8 cellular contexts compared by ENCODE assay signal in the genomic region with DNA sequence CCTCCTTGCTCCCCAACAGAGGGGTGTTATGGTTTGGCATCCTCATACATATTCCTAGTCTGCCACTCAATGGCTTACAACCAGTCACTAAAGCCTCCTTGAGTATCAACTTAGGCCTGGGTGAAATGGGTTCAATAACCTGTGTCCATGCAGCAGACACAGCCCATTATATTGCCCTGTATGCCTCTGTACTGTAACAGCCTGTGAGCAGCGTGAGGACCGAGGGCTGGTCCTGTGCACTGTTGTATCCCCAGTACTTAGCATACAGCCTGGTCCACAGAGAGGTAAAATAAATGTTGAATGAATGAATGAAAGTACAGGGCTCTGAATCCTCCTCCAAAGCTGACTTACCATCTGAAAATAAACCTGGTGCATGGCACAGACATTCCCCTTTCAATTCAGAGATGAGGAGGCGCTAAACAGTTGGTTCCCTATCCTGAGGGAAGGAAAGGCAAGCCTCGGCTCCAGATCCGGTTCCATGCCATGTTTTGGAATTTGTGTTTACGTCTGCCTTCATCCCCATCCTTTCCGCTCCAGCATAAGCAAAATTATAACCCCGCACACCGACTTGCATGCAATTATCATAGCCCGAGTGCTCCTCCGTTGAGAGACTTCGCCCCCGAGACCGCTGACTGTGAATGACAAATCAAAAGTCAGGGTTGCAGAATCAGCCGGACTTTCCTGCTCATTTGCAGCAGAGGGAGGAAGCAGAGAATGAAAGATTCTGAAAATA. TPM values are rescaled to one million over a fixed set of nuclear protein-coding genes. Genes with fewer than 3 reads are reported as not detected.
DNase-seq lines count a peak whose midpoint lies in the region; ATAC-seq, FAIRE-seq and TF ChIP-seq lines count a peak whose summit lies in the region.

No MANE protein-coding gene starts in this region.

- no peaks in the 10 kb centered on the region for H3K27me3 ChIP-seq in OCI-LY1 (ENCODE audit: insufficient read depth, low read length)
- H3K27me3 ChIP-seq in H1 (replicated peaks in 1 of 4; ENCODE audit: control insufficient read depth in 3 of 4, extremely low read depth in 1 of 4, insufficient read depth in 3 of 4, low read length in 3 of 4) = no peaks in the 10 kb centered on the region; a peak in 3 of 7 replicates
- no peaks in the 10 kb centered on the region for H3K27me3 ChIP-seq in mesendoderm (ENCODE audit: insufficient read depth, low read length, poor library complexity)
- no peaks in the 10 kb centered on the region for H3K27me3 ChIP-seq in upper lobe of right lung

- no peak overlapping the region for H3K4me3 ChIP-seq in OCI-LY1 (ENCODE audit: low read depth, low read length, poor library complexity, severe bottlenecking)
- H3K4me3 ChIP-seq in H1 (ENCODE audit: extremely low read depth in 1 of 4, insufficient read depth in 2 of 4, low read depth in 3 of 4, low read length in 4 of 4) = peak overlapping the region; percentile 49 to 73 (median 64); a peak in 7 of 8 replicates
- H3K4me3 ChIP-seq in mesendoderm (ENCODE audit: low read length) = peak overlapping the region; percentile 43
- H3K4me3 ChIP-seq in upper lobe of right lung = peak overlapping the region; percentile 55

- H3K4ac ChIP-seq in H1 (replicated peaks; ENCODE audit: insufficient read length, low read depth, low read length) = no peak overlapping the region
- H3K4ac ChIP-seq in mesendoderm (ENCODE audit: low read depth, low read length) = no peak overlapping the region

- H2BK5ac ChIP-seq in H1 (ENCODE audit: low read depth, low read length) (no peak overlapping the region), mesendoderm (ENCODE audit: low read length) (no peak overlapping the region)

- ATAC-seq in upper lobe of right lung = peak; percentile 40

- H4K5ac ChIP-seq in H1 (ENCODE audit: insufficient read length, low read depth, low read length) (no peak overlapping the region), mesendoderm (ENCODE audit: low read length) (no peak overlapping the region)

- no peaks in the 10 kb centered on the region for H3K9me3 ChIP-seq in OCI-LY1 (ENCODE audit: low read length)
- no peaks in the 10 kb centered on the region for H3K9me3 ChIP-seq in H1 (ENCODE audit: insufficient read depth in 2 of 2, low read depth in 1 of 2, low read length in 1 of 2)
- no peaks in the 10 kb centered on the region for H3K9me3 ChIP-seq in upper lobe of right lung

- POLR2A ChIA-PET in H1 (lab: Charles Lee; ENCODE audit: partially characterized antibody) = interaction anchor here (0.8 to 1.4 kb wide), 4 partner anchors 9 to 45 kb away, joined by 3 to 8 read pairs (median 4); partner anchors contain the start of gene DNAJC6

- 0 out of 2 replicates have a peak, but pooled peaks cover 2% of the 10 kb centered on the region for H4K20me1 ChIP-seq in OCI-LY1 (ENCODE audit: insufficient read depth, low read length)
- H4K20me1 ChIP-seq in H1 (replicated peaks in 1 of 2; ENCODE audit: control insufficient read depth in 1 of 2, insufficient read depth in 2 of 2, low read length in 2 of 2) = no peaks in the 10 kb centered on the region

- H2AFZ ChIP-seq in OCI-LY1 (ENCODE audit: low read length) = no peak overlapping the region
- 0 out of 2 replicates have a peak overlapping the region, but pooled peaks have one; percentile 11 for H2AFZ ChIP-seq in H1 (ENCODE audit: low read length)

- TF ChIP-seq CTCF in OCI-LY1 (IDR thresholded peaks at IDR 0.05; ENCODE audit: low read length) (no peak), H1 (IDR thresholded peaks at IDR 0.05; ENCODE audit: control extremely low read depth in 1 of 3, insufficient read depth in 1 of 3, low read depth in 1 of 3, low read length in 3 of 3) (no peak), upper lobe of right lung (IDR thresholded peaks at IDR 0.05) (no peak)

- H3K4me2 ChIP-seq in OCI-LY1 (ENCODE audit: low read length) (peak overlapping the region; percentile 41; the same call in 1 of the 2 replicates), H1 (ENCODE audit: insufficient read depth in 1 of 2, low read depth in 2 of 2, low read length in 2 of 2) (peak overlapping the region; percentile 59 to 73), mesendoderm (ENCODE audit: low read length) (peak overlapping the region; percentile 38)

- H2BK20ac ChIP-seq in H1 (ENCODE audit: low read length) = no peak overlapping the region

- H3K36me3 ChIP-seq in OCI-LY1 (ENCODE audit: insufficient read depth, low read length) (no peaks in the 10 kb centered on the region), H1 (ENCODE audit: control insufficient read depth in 2 of 4, insufficient read depth in 4 of 4, low read length in 3 of 4) (no peaks in the 10 kb centered on the region), mesendoderm (ENCODE audit: control insufficient read depth, insufficient read depth, low read length) (no peaks in the 10 kb centered on the region), upper lobe of right lung (no peaks in the 10 kb centered on the region)

- H2BK12ac ChIP-seq in H1 (ENCODE audit: low read depth, low read length) = no peak overlapping the region

- no peaks in the 10 kb centered on the region for H3F3A ChIP-seq in OCI-LY1 (ENCODE audit: insufficient read depth, low read length)

- peaks cover 4% of the 10 kb centered on the region for H3K23me2 ChIP-seq in H1 (ENCODE audit: low read depth, low read length)

- CTCF ChIA-PET in H1 (lab: Charles Lee; ENCODE audit: partially characterized antibody) = interaction anchor here (0.6 to 3.8 kb wide), 5 partner anchors 10 to 423 kb away, joined by 3 to 15 read pairs (median 3); no protein-coding TSS in a partner anchor

- H3K4me1 ChIP-seq in OCI-LY1 (ENCODE audit: insufficient read depth, low read length, severe bottlenecking) (peaks cover 23% of the 10 kb centered on the region), H1 (replicated peaks in 1 of 4; ENCODE audit: control insufficient read depth in 3 of 4, insufficient read depth in 4 of 4, low read length in 3 of 4) (peaks cover 0 to 5% (median 3%) of the 10 kb centered on the region in 4 experiments; a peak in 5 of 7 replicates), mesendoderm (ENCODE audit: control insufficient read depth, low read depth, low read length) (peaks cover 2% of the 10 kb centered on the region), upper lobe of right lung (peaks cover 20% of the 10 kb centered on the region)

- H4K91ac ChIP-seq in H1 (replicated peaks; ENCODE audit: insufficient read length, low read length) = no peak overlapping the region

- H3K9me2 ChIP-seq in OCI-LY1 (ENCODE audit: low read depth, low read length) = no peaks in the 10 kb centered on the region

- H3K27ac ChIP-seq in OCI-LY1 (ENCODE audit: low read depth, low read length, poor library complexity, severe bottlenecking) = no peak overlapping the region
- no peak overlapping the region for H3K27ac ChIP-seq in H1 (ENCODE audit: low read depth, low read length)
- H3K27ac ChIP-seq in mesendoderm (ENCODE audit: low read depth, low read length) = no peak overlapping the region
- H3K27ac ChIP-seq in upper lobe of right lung = no peak overlapping the region

- TF ChIP-seq RAD21 in H1 (IDR thresholded peaks at IDR 0.05 in 1 of 2, conservative IDR thresholded peaks at IDR 0.05 in 1 of 2; ENCODE audit: low read depth in 2 of 2, low read length in 2 of 2) = 0 out of 4 replicates have a peak, but pooled peaks of 1 of the 2 experiments have one; percentile 7

- TF ChIP-seq EP300 in H1 (IDR thresholded peaks at IDR 0.05; ENCODE audit: borderline replicate concordance in 1 of 2, low read depth in 2 of 2, low read length in 2 of 2) = no peak; a peak in 1 of 3 replicates

- no peak overlapping the region for H3K9ac ChIP-seq in OCI-LY1 (ENCODE audit: low read length)
- H3K9ac ChIP-seq in H1 (replicated peaks in 1 of 4; ENCODE audit: extremely low read depth in 1 of 4, low read depth in 3 of 4, low read length in 3 of 4) = no peak overlapping the region
- no peak overlapping the region for H3K9ac ChIP-seq in mesendoderm (ENCODE audit: low read length)

- H3K79me2 ChIP-seq in OCI-LY1 (ENCODE audit: insufficient read depth, low read length) = no peaks in the 10 kb centered on the region
- H3K79me2 ChIP-seq in H1 (ENCODE audit: control insufficient read depth in 1 of 2, insufficient read depth in 2 of 2, low read length in 2 of 2) = no peaks in the 10 kb centered on the region
- no peaks in the 10 kb centered on the region for H3K79me2 ChIP-seq in mesendoderm (ENCODE audit: control insufficient read depth, insufficient read depth, low read length)

- H2AK5ac ChIP-seq in H1 (ENCODE audit: low read depth, low read length) (no peak overlapping the region), mesendoderm (ENCODE audit: low read length) (no peak overlapping the region)

- H3K56ac ChIP-seq in H1 (replicated peaks; ENCODE audit: insufficient read length, low read depth, low read length) = no peak overlapping the region
- no peak overlapping the region for H3K56ac ChIP-seq in mesendoderm (ENCODE audit: low read length)

- TF ChIP-seq POLR2A in H1 (IDR thresholded peaks at IDR 0.05; ENCODE audit: control extremely low read depth in 1 of 2, low read depth in 2 of 2, low read length in 2 of 2) = no peak

- no peak overlapping the region for H3K18ac ChIP-seq in H1 (ENCODE audit: extremely low read depth, low read length)
- no peak overlapping the region for H3K18ac ChIP-seq in mesendoderm (ENCODE audit: low read length)

- no peak overlapping the region for H4K8ac ChIP-seq in H1 (ENCODE audit: extremely low read depth, insufficient read depth, low read length)
- H4K8ac ChIP-seq in mesendoderm (ENCODE audit: low read depth, low read length) = no peak overlapping the region

- FAIRE-seq in H1 (lab: Jason Lieb, UNC) = no peak

- H2BK120ac ChIP-seq in H1 (replicated peaks; ENCODE audit: low read depth, low read length) = no peak overlapping the region
- H2BK120ac ChIP-seq in mesendoderm (ENCODE audit: low read depth, low read length) = no peak overlapping the region

- intact Hi-C loops in upper lobe of right lung (cut with DNase I) = no loop called here

- no peak overlapping the region for H3K23ac ChIP-seq in H1 (ENCODE audit: insufficient read length)
- no peak overlapping the region for H3K23ac ChIP-seq in mesendoderm (ENCODE audit: low read length)

- WGBS in H1 (ENCODE audit: extremely low coverage in 1 of 2, insufficient coverage in 1 of 2, insufficient read length in 1 of 2, insufficient replicate concordance in 2 of 2, low coverage in 1 of 2, low lambda C conversion rate in 2 of 2, missing lambda C conversion rate in 1 of 2), 2 experiments = 12% methylated on average over 15 of the region's 15 CpGs; no CpG with 5 or more reads in 1 of the 2 experiments
- no CpG with 5 or more reads among the region's 15 CpGs for WGBS in mesendoderm (ENCODE audit: extremely low coverage, insufficient coverage, low lambda C conversion rate)

- no peak overlapping the region for H3K14ac ChIP-seq in H1 (ENCODE audit: insufficient read length)

- DNase-seq in activated CD4-positive, alpha-beta T cell treated with anti-CD3 and anti-CD28 coated beads for 48 hours = peak; percentile 22
- no peak for DNase-seq in activated CD4-positive, alpha-beta T cell treated with anti-CD3 and anti-CD28 coated beads, Interleukin-2, amount 50 U/mL, for 4 hours
- peak in 1 of 2 experiments; percentile 81 for DNase-seq in H1 (ENCODE audit: low read depth in 1 of 2, low spot score in 2 of 2)
- peak; percentile 83 for DNase-seq in mesendoderm
- DNase-seq in upper lobe of right lung = no peak
- DNase-seq in activated effector memory CD4-positive, alpha-beta T cell treated with Interleukin-2 at 50 U/mL for 16 hours = no peak
- DNase-seq in Kasumi-1 (lab: John Stamatoyannopoulos, UW) = no peak

- H3K79me1 ChIP-seq in H1 (ENCODE audit: low read depth, low read length) (no peaks in the 10 kb centered on the region), mesendoderm (ENCODE audit: low read length) (no peaks in the 10 kb centered on the region)

- H2BK15ac ChIP-seq in H1 (ENCODE audit: low read length) = no peak overlapping the region
- no peak overlapping the region for H2BK15ac ChIP-seq in mesendoderm (replicated peaks; ENCODE audit: low read depth)

RNA-seq across cellular contexts. Expression of gene DNAJC6, which starts 45.0 kb away (rescaled TPM):
- total RNA-seq in H1 (2021; fragmentation: NEBNext Ultra II Directional; extraction: Animal tissue kit (Norgen Biotek cat#: 25700)) = 3.0 and 3.7 TPM in 2 replicates
- polyA plus RNA-seq in H1 (2011; rRNA removed) = 1.6 and 2.3 TPM in 2 replicates
- 2.0 TPM for polyA plus RNA-seq in H1 (2011; cell fraction: cytosol; rRNA removed)
- polyA plus RNA-seq in H1 (2011; cell fraction: nucleus; rRNA removed) = 3.4 TPM
- 1.9 to 2.5 TPM (median 2.4 TPM) in 4 replicates for polyA plus RNA-seq in H1 (2012, experiment 1 of 2)
- polyA plus RNA-seq in H1 (2012, experiment 2 of 2) = 0.12 TPM
- polyA plus RNA-seq in H1 (2013, experiment 1 of 2) = 1.9 TPM
- polyA plus RNA-seq in H1 (2013, experiment 2 of 2) = 1.6 TPM
- polyA minus RNA-seq in H1 (2011; rRNA and poly(A)+ RNA removed) = 7.9 and 8.6 TPM in 2 replicates
- 5.2 TPM for polyA minus RNA-seq in H1 (2011; cell fraction: cytosol; rRNA and poly(A)+ RNA removed)
- polyA minus RNA-seq in H1 (2011; cell fraction: nucleus; rRNA and poly(A)+ RNA removed) = 16.4 TPM
- polyA plus RNA-seq in mesendoderm (2013, experiment 1 of 2) = 1.5 TPM
- polyA plus RNA-seq in mesendoderm (2013, experiment 2 of 2) = 1.3 TPM
- 6.6 TPM for total RNA-seq in upper lobe of right lung

Comparison
In these comparisons a context has a peak if more than half of its experiments do, and no peak if none do; other contexts are left out.
1. DNase-seq: peak in activated CD4-positive, alpha-beta T cell treated with anti-CD3 and anti-CD28 coated beads for 48 hours (single experiment) and mesendoderm (single experiment); none in activated CD4-positive, alpha-beta T cell treated with anti-CD3 and anti-CD28 coated beads, Interleukin-2, amount 50 U/mL, for 4 hours (0 of 2), upper lobe of right lung (single experiment), activated effector memory CD4-positive, alpha-beta T cell treated with Interleukin-2 at 50 U/mL for 16 hours (single experiment) and Kasumi-1 (0 of 2).
2. Peak in every context shown above with its lines, with median percentiles within 50 percentile points of each other: H3K4me2 ChIP-seq.